Comparison of ENCODE assay signal across 1 cellular context in genomic region chr1:66286307-66286706, GRCh38.
TF ChIP-seq lines count a peak whose summit lies in the region.

No MANE protein-coding gene starts in this region.

TF ChIP-seq in HCT116, 20 proteins besides CTCF, POLR2A, EP300 and RAD21 (continued from another document):
- no peak for TF ChIP-seq SP1 (IDR thresholded peaks at IDR 0.05; ENCODE audit: low read depth)
- TF ChIP-seq, protein P1, sequence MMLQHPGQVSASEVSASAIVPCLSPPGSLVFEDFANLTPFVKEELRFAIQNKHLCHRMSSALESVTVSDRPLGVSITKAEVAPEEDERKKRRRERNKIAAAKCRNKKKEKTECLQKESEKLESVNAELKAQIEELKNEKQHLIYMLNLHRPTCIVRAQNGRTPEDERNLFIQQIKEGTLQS (IDR thresholded peaks at IDR 0.05) = no peak
- no peak for TF ChIP-seq EZH2phosphoT487 (IDR thresholded peaks at IDR 0.05; ENCODE audit: borderline replicate concordance)
